31 cellular contexts compared by ENCODE assay signal in the genomic region with DNA sequence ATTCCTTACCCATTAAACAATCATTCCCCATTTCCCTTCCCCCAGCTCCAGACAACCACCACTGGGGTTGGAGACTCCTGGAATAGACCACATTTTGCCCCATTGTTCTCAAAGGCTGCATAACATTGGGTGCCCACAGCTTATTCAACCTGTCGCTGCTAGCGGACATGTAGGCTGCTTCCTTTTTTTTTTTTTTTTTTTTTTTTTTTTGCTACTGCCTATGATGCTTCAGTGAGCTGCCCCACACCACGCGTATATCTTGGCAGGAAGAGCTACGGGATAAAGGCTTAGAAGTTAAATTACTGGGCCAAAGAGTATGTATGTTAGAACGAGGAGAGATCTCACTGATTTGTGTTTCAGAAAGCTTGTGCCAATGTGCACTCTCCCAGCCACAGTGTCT. TPM values are rescaled to one million over a fixed set of nuclear protein-coding genes. Genes with fewer than 3 reads are reported as not detected.
DNase-seq lines count a peak whose midpoint lies in the region; ATAC-seq lines count a peak whose summit lies in the region.
"Had no signal": no experiment of that assay in that cellular context is flagged by ENCODE, and none has a peak within 500 bp of the region (broad histone marks: within the 10 kb centered on the region; RNA-seq: fewer than 3 reads in every experiment).

No MANE protein-coding gene starts in this region.

- no peaks in the 10 kb centered on the region for H3K36me3 ChIP-seq in HUES48 (ENCODE audit: control insufficient read depth, insufficient read depth, low read length)
- no peaks in the 10 kb centered on the region for H3K36me3 ChIP-seq in iPS-18a (ENCODE audit: control insufficient read depth, low read depth, low read length)
- no peaks in the 10 kb centered on the region for H3K36me3 ChIP-seq in subcutaneous abdominal adipose tissue (ENCODE audit: control insufficient read depth in 5 of 5, insufficient read depth in 5 of 5, low read length in 5 of 5)
- H3K36me3 ChIP-seq: colonic mucosa, esophagus muscularis mucosa, spleen, vagina had no signal

- peaks cover 13% of the 10 kb centered on the region for H3K27me3 Mint-ChIP-seq in T-helper 17 cell

- no peak for ATAC-seq in T-helper 17 cell
- ATAC-seq: activated T-cell treated with anti-CD3 and anti-CD28 coated beads, Interleukin-2, amount 50 U/mL, for 72 hours; effector memory CD8-positive, alpha-beta T cell; left lobe of liver had no signal

- no peak overlapping the region for H3K27ac ChIP-seq in HUES48 (ENCODE audit: low read depth, low read length)
- H3K27ac ChIP-seq in iPS-18a (ENCODE audit: low read length): no peak overlapping the region
- H3K27ac ChIP-seq in subcutaneous abdominal adipose tissue (ENCODE audit: low read depth, low read length): peak overlapping the region; percentile 46
- H3K27ac ChIP-seq: colonic mucosa, esophagus muscularis mucosa, RWPE1, spleen, testis, vagina had no signal

- H3K9ac ChIP-seq in HUES48 (ENCODE audit: low read depth, low read length) (no peak overlapping the region), iPS-18a (ENCODE audit: low read length) (no peak overlapping the region), subcutaneous abdominal adipose tissue (ENCODE audit: low read length in 5 of 5) (peak overlapping the region in 1 of 5 donors; percentile 9)

- H3K27me3 ChIP-seq in HUES48 (ENCODE audit: control insufficient read depth, insufficient read depth, low read length): no peaks in the 10 kb centered on the region
- H3K27me3 ChIP-seq in iPS-18a (ENCODE audit: control insufficient read depth, insufficient read depth, low read length): no peaks in the 10 kb centered on the region
- H3K27me3 ChIP-seq in subcutaneous abdominal adipose tissue (ENCODE audit: control insufficient read depth in 5 of 5, insufficient read depth in 4 of 5, low read length in 5 of 5): peaks cover 0 to 3% (median 0%) of the 10 kb centered on the region in 5 donors
- H3K27me3 ChIP-seq: colonic mucosa, spleen, testis, vagina had no signal

- H3K4me3 ChIP-seq in HUES48 (ENCODE audit: low read depth, low read length) (0 out of 2 replicates have a peak overlapping the region, but pooled peaks have one; percentile 21), iPS-18a (ENCODE audit: low read length) (peak overlapping the region; percentile 28), subcutaneous abdominal adipose tissue (ENCODE audit: low read depth in 1 of 5, low read length in 5 of 5) (no peak overlapping the region)
- H3K4me3 ChIP-seq: colonic mucosa, esophagus muscularis mucosa, spleen, testis, vagina had no signal

- no peaks in the 10 kb centered on the region for H3K9me3 ChIP-seq in HUES48 (ENCODE audit: control insufficient read depth, insufficient read depth, low read length)
- no peaks in the 10 kb centered on the region for H3K9me3 ChIP-seq in T-helper 17 cell (ENCODE audit: control insufficient read depth, low read length, poor library complexity, severe bottlenecking)
- no peaks in the 10 kb centered on the region for H3K9me3 ChIP-seq in iPS-18a (ENCODE audit: control insufficient read depth, low read depth, low read length)
- no peaks in the 10 kb centered on the region for H3K9me3 ChIP-seq in subcutaneous abdominal adipose tissue (ENCODE audit: control insufficient read depth in 5 of 5, low read length in 5 of 5)
- H3K9me3 ChIP-seq: colonic mucosa, esophagus muscularis mucosa, spleen, testis, vagina had no signal

- H3K4me3 Mint-ChIP-seq in T-helper 17 cell: no peak overlapping the region
- H3K4me3 Mint-ChIP-seq: activated naive CD4-positive, alpha-beta T cell treated with anti-CD3 and anti-CD28 coated beads, Interleukin-2, amount 10 ng/mL, durations not matched to agents 7 days and 5 days; activated T-cell treated with anti-CD3 and anti-CD28 coated beads, Interleukin-2, amount 50 U/mL, for 72 hours; effector memory CD8-positive, alpha-beta T cell had no signal

- no peaks in the 10 kb centered on the region for H3K36me3 Mint-ChIP-seq in T-helper 17 cell (ENCODE audit: low read depth)
- H3K36me3 Mint-ChIP-seq: activated naive CD4-positive, alpha-beta T cell treated with anti-CD3 and anti-CD28 coated beads, Interleukin-2, amount 10 ng/mL, durations not matched to agents 7 days and 5 days had no signal

- H3K4me1 ChIP-seq in HUES48 (ENCODE audit: control insufficient read depth, insufficient read depth, low read length): peaks cover 19% of the 10 kb centered on the region
- H3K4me1 ChIP-seq in iPS-18a (ENCODE audit: control insufficient read depth, low read depth, low read length): peaks cover 23% of the 10 kb centered on the region
- H3K4me1 ChIP-seq in subcutaneous abdominal adipose tissue (ENCODE audit: control insufficient read depth in 5 of 5, insufficient read depth in 5 of 5, low read length in 5 of 5): peaks cover 9 to 46% (median 22%) of the 10 kb centered on the region in 5 donors
- H3K4me1 ChIP-seq: colonic mucosa, vagina had no signal

- H3K27ac Mint-ChIP-seq in T-helper 17 cell: peak overlapping the region; percentile 24
- H3K27ac Mint-ChIP-seq: activated naive CD4-positive, alpha-beta T cell treated with anti-CD3 and anti-CD28 coated beads, Interleukin-2, amount 10 ng/mL, durations not matched to agents 7 days and 5 days; activated T-cell treated with anti-CD3 and anti-CD28 coated beads, Interleukin-2, amount 50 U/mL, for 72 hours; effector memory CD8-positive, alpha-beta T cell had no signal

- peaks cover 7% of the 10 kb centered on the region for H3K4me1 Mint-ChIP-seq in T-helper 17 cell

- DNase-seq in T-helper 17 cell: no peak
- DNase-seq in KG1 (lab: John Stamatoyannopoulos, UW): no peak
- no peak for DNase-seq in NCI-H510A treated with DMSO at 0.1 percent for 48 hours (lab: John Stamatoyannopoulos, UW)
- DNase-seq in NOMO-1 (lab: John Stamatoyannopoulos, UW; ENCODE audit: unreplicated experiment in 2 of 2): no peak
- DNase-seq: activated CD4-positive, alpha-beta T cell treated with anti-CD3 and anti-CD28 coated beads for 4 hours; activated naive CD4-positive, alpha-beta T cell treated with anti-CD3 and anti-CD28 coated beads, Interleukin-2, amount 10 ng/mL, durations not matched to agents 7 days and 5 days; activated T-cell treated with anti-CD3 and anti-CD28 coated beads, Interleukin-2, amount 50 U/mL, for 72 hours; amygdala; colonic mucosa; DMS 273 treated with DMSO at 0.1 percent for 48 hours; effector memory CD8-positive, alpha-beta T cell; Kasumi-1; mesendoderm; NCI-H1048; NCI-H187; NCI-H526 treated with DMSO at 0.1 percent for 48 hours; spleen; stimulated activated CD4-positive, alpha-beta T cell treated with anti-CD3 and anti-CD28 coated beads, Interleukin-4, amount 100 ng/mL, for 1 hour; stimulated activated naive CD4-positive, alpha-beta T cell; testis had no signal

RNA-seq across cellular contexts. Expression of a gene that starts 7.0 kb away (rescaled TPM):
- not detected for total RNA-seq in T-helper 17 cell
- total RNA-seq: activated T-cell treated with anti-CD3 and anti-CD28 coated beads, Interleukin-2, amount 50 U/mL, for 72 hours; bronchial epithelial cell; myocyte; spleen; T-helper 1 cell treated with Interleukin-12 subunit alpha and Interleukin-12 subunit beta and Interleukin-4 antibody, amounts not matched to agents 30 ng/mL and 1 ng/mL, for 36 hours had no signal

RNA-seq across cellular contexts. Expression of a gene that starts 49.3 kb away (rescaled TPM):
- not detected for total RNA-seq in T-helper 17 cell
- total RNA-seq: activated T-cell treated with anti-CD3 and anti-CD28 coated beads, Interleukin-2, amount 50 U/mL, for 72 hours; bronchial epithelial cell; colonic mucosa; HT-29; myocyte; T-helper 1 cell treated with Interleukin-12 subunit alpha and Interleukin-12 subunit beta and Interleukin-4 antibody, amounts not matched to agents 30 ng/mL and 1 ng/mL, for 36 hours; vagina had no signal

Comparison
In these comparisons a context has a peak if more than half of its experiments do, and no peak if none do; other contexts are left out.
1. H3K4me3 ChIP-seq: peak in HUES48 (single experiment) and iPS-18a (single experiment); none in subcutaneous abdominal adipose tissue (0 of 5).